In genomic region chr14:72801841-72802587, GRCh38 we compare ENCODE assay signal across 15 cellular contexts.
DNase-seq lines count a peak whose midpoint lies in the region; ATAC-seq and TF ChIP-seq lines count a peak whose summit lies in the region.
"Had no signal": no experiment of that assay in that cellular context is flagged by ENCODE, and none has a peak within 500 bp of the region (broad histone marks: within the 10 kb centered on the region; RNA-seq: fewer than 3 reads in every experiment).

No MANE protein-coding gene starts in this region.

- no peak overlapping the region for H3K4me3 Mint-ChIP-seq in activated T-cell treated with anti-CD3 and anti-CD28 coated beads, Interleukin-2, amount 50 U/mL, for 72 hours
- H3K4me3 Mint-ChIP-seq in activated T-helper 17 cell treated with anti-CD3 and anti-CD28 coated beads, Interleukin-2, amount 50 U/mL, for 72 hours: no peak overlapping the region
- H3K4me3 Mint-ChIP-seq: T-helper 2 cell treated with Interferon-gamma antibody and Interleukin-4, amounts not matched to agents 5 μg/mL and 100 μg/mL, for 36 hours had no signal

- H3K4me3 ChIP-seq in cardiac muscle cell: no peak overlapping the region
- H3K4me3 ChIP-seq in skeletal muscle tissue (ENCODE audit: low read length in 3 of 3): no peak overlapping the region
- H3K4me3 ChIP-seq in mucosa of descending colon: no peak overlapping the region
- H3K4me3 ChIP-seq: esophagus squamous epithelium, PC-9, upper lobe of left lung had no signal

- H3K4me1 ChIP-seq in cardiac muscle cell (ENCODE audit: low read depth): peaks cover 27% of the 10 kb centered on the region
- H3K4me1 ChIP-seq in skeletal muscle tissue (ENCODE audit: control insufficient read depth in 3 of 3, insufficient read depth in 3 of 3, low read length in 3 of 3): peaks cover 34 to 58% (median 44%) of the 10 kb centered on the region in 3 donors
- no peaks in the 10 kb centered on the region for H3K4me1 ChIP-seq in mucosa of descending colon (ENCODE audit: low read depth)
- H3K4me1 ChIP-seq: Caco-2, esophagus squamous epithelium, upper lobe of left lung had no signal

- H3K27ac ChIP-seq in cardiac muscle cell (peak overlapping the region; percentile 86), skeletal muscle tissue (ENCODE audit: low read depth, low read length) (peak overlapping the region; percentile 82)
- H3K27ac ChIP-seq: esophagus squamous epithelium, PC-9, upper lobe of left lung had no signal

- no peak for DNase-seq in activated T-cell treated with anti-CD3 and anti-CD28 coated beads, Interleukin-2, amount 50 U/mL, for 72 hours
- no peak for DNase-seq in activated T-cell treated with anti-CD3 and anti-CD28 coated beads for 4 hours
- peak in 1 of 2 donors; percentile 74 for DNase-seq in cardiac muscle cell (ENCODE audit: low read depth in 1 of 2, low spot score in 1 of 2)
- no peak for DNase-seq in mucosa of descending colon
- DNase-seq in SIG-M5 treated with dmso at 0.1 percent for 504 hours (lab: John Stamatoyannopoulos, UW; ENCODE audit: unreplicated experiment): no peak
- no peak for DNase-seq in left colon
- DNase-seq: activated CD4-positive, alpha-beta T cell treated with anti-CD3 and anti-CD28 coated beads for 48 hours; activated effector memory CD4-positive, alpha-beta T cell treated with Interleukin-2 at 50 U/mL for 16 hours; Caco-2; esophagus squamous epithelium; PC-9; upper lobe of left lung had no signal

- intact Hi-C loops in mucosa of descending colon (cut with DNase I, micrococcal nuclease): no loop called here
- intact Hi-C loops in left colon (cut with DNase I, micrococcal nuclease): no loop called here

- H3K27ac Mint-ChIP-seq in activated T-cell treated with anti-CD3 and anti-CD28 coated beads, Interleukin-2, amount 50 U/mL, for 72 hours: peak overlapping the region; percentile 64
- peak overlapping the region; percentile 26 for H3K27ac Mint-ChIP-seq in activated T-helper 17 cell treated with anti-CD3 and anti-CD28 coated beads, Interleukin-2, amount 50 U/mL, for 72 hours
- H3K27ac Mint-ChIP-seq: T-helper 2 cell treated with Interferon-gamma antibody and Interleukin-4, amounts not matched to agents 5 μg/mL and 100 μg/mL, for 36 hours had no signal

- H3K27me3 ChIP-seq in cardiac muscle cell: no peaks in the 10 kb centered on the region
- no peaks in the 10 kb centered on the region for H3K27me3 ChIP-seq in skeletal muscle tissue (ENCODE audit: control insufficient read depth in 3 of 3, insufficient read depth in 3 of 3, low read length in 3 of 3)
- H3K27me3 ChIP-seq: esophagus squamous epithelium, upper lobe of left lung had no signal

- H3K9me3 ChIP-seq in cardiac muscle cell (ENCODE audit: low read depth): no peaks in the 10 kb centered on the region
- H3K9me3 ChIP-seq in skeletal muscle tissue (ENCODE audit: control insufficient read depth in 3 of 3, low read length in 3 of 3): no peaks in the 10 kb centered on the region
- no peaks in the 10 kb centered on the region for H3K9me3 ChIP-seq in mucosa of descending colon
- H3K9me3 ChIP-seq: Caco-2, esophagus squamous epithelium, upper lobe of left lung had no signal

- no peaks in the 10 kb centered on the region for H3K27me3 Mint-ChIP-seq in activated T-cell treated with anti-CD3 and anti-CD28 coated beads, Interleukin-2, amount 50 U/mL, for 72 hours (ENCODE audit: low read depth)
- no peaks in the 10 kb centered on the region for H3K27me3 Mint-ChIP-seq in activated T-helper 17 cell treated with anti-CD3 and anti-CD28 coated beads, Interleukin-2, amount 50 U/mL, for 72 hours

- H3K9me3 Mint-ChIP-seq in activated T-cell treated with anti-CD3 and anti-CD28 coated beads, Interleukin-2, amount 50 U/mL, for 72 hours: peaks cover 0 to 3% of the 10 kb centered on the region in 2 donors
- H3K9me3 Mint-ChIP-seq in activated T-helper 17 cell treated with anti-CD3 and anti-CD28 coated beads, Interleukin-2, amount 50 U/mL, for 72 hours: peaks cover 3% of the 10 kb centered on the region
- H3K9me3 Mint-ChIP-seq: T-helper 2 cell treated with Interferon-gamma antibody and Interleukin-4, amounts not matched to agents 5 μg/mL and 100 μg/mL, for 36 hours had no signal

- no peak overlapping the region for H3K9ac ChIP-seq in skeletal muscle tissue (ENCODE audit: low read depth in 1 of 3, low read length in 3 of 3)

- no peaks in the 10 kb centered on the region for H3K36me3 Mint-ChIP-seq in activated T-cell treated with anti-CD3 and anti-CD28 coated beads, Interleukin-2, amount 50 U/mL, for 72 hours (ENCODE audit: insufficient read depth in 2 of 2)
- no peaks in the 10 kb centered on the region for H3K36me3 Mint-ChIP-seq in activated T-helper 17 cell treated with anti-CD3 and anti-CD28 coated beads, Interleukin-2, amount 50 U/mL, for 72 hours (ENCODE audit: low read depth)

- no peak for TF ChIP-seq CTCF in cardiac muscle cell (IDR thresholded peaks at IDR 0.05; ENCODE audit: low read depth, low read length)
- no peak for TF ChIP-seq CTCF in mucosa of descending colon (IDR thresholded peaks at IDR 0.05)

- H3K4me1 Mint-ChIP-seq in activated T-cell treated with anti-CD3 and anti-CD28 coated beads, Interleukin-2, amount 50 U/mL, for 72 hours (ENCODE audit: low read depth): peaks cover 16% of the 10 kb centered on the region
- H3K4me1 Mint-ChIP-seq in activated T-helper 17 cell treated with anti-CD3 and anti-CD28 coated beads, Interleukin-2, amount 50 U/mL, for 72 hours: peaks cover 8% of the 10 kb centered on the region

- no peaks in the 10 kb centered on the region for H3K36me3 ChIP-seq in cardiac muscle cell
- H3K36me3 ChIP-seq in skeletal muscle tissue (ENCODE audit: control insufficient read depth in 3 of 3, insufficient read depth in 3 of 3, low read length in 3 of 3): peaks cover 0 to 2% (median 0%) of the 10 kb centered on the region in 3 donors
- H3K36me3 ChIP-seq in mucosa of descending colon (ENCODE audit: low read depth): no peaks in the 10 kb centered on the region
- H3K36me3 ChIP-seq: esophagus squamous epithelium, upper lobe of left lung had no signal

- ATAC-seq in activated T-cell treated with anti-CD3 and anti-CD28 coated beads, Interleukin-2, amount 50 U/mL, for 72 hours (replicated peaks in 1 of 2): no peak
- no peak for ATAC-seq in activated T-helper 17 cell treated with anti-CD3 and anti-CD28 coated beads, Interleukin-2, amount 50 U/mL, for 72 hours (replicated peaks)
- no peak for ATAC-seq in mucosa of descending colon
- ATAC-seq in left colon: no peak
